Comparison of ENCODE assay signal across 1 cellular context in the genomic region with DNA sequence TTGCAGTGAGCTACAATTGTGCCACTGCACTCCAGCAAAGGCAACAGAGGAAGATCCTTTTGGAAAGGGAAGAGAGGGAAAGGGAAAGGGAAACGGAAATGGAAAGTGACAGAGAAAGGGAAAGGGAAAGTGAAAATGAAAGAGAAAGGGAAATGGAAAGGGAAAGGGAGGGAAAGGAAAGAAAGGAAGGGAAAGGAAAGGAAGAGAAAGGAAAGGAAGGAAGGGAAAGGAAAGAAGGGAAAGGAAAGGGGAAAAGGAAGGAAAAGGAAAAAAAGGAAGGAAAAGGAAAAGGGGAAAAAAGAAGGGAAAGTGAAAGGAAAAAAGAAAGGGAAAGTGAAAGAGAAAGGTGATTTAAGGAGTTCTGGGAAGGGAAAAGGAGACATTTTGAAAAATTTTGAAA.
TF ChIP-seq lines count a peak whose summit lies in the region.

No MANE protein-coding gene starts in this region.

TF ChIP-seq in K562, 482 proteins besides CTCF, POLR2A, EP300 and RAD21 (continued from another document and continues in another):
- TF ChIP-seq, protein P1, sequence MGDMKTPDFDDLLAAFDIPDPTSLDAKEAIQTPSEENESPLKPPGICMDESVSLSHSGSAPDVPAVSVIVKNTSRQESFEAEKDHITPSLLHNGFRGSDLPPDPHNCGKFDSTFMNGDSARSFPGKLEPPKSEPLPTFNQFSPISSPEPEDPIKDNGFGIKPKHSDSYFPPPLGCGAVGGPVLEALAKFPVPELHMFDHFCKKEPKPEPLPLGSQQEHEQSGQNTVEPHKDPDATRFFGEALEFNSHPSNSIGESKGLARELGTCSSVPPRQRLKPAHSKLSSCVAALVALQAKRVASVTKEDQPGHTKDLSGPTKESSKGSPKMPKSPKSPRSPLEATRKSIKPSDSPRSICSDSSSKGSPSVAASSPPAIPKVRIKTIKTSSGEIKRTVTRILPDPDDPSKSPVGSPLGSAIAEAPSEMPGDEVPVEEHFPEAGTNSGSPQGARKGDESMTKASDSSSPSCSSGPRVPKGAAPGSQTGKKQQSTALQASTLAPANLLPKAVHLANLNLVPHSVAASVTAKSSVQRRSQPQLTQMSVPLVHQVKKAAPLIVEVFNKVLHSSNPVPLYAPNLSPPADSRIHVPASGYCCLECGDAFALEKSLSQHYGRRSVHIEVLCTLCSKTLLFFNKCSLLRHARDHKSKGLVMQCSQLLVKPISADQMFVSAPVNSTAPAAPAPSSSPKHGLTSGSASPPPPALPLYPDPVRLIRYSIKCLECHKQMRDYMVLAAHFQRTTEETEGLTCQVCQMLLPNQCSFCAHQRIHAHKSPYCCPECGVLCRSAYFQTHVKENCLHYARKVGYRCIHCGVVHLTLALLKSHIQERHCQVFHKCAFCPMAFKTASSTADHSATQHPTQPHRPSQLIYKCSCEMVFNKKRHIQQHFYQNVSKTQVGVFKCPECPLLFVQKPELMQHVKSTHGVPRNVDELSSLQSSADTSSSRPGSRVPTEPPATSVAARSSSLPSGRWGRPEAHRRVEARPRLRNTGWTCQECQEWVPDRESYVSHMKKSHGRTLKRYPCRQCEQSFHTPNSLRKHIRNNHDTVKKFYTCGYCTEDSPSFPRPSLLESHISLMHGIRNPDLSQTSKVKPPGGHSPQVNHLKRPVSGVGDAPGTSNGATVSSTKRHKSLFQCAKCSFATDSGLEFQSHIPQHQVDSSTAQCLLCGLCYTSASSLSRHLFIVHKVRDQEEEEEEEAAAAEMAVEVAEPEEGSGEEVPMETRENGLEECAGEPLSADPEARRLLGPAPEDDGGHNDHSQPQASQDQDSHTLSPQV (IDR thresholded peaks at IDR 0.05), result no peak
- peak; percentile 42; the same call in 1 of the 2 replicates for TF ChIP-seq PTRF (tag; IDR thresholded peaks at IDR 0.05)
- TF ChIP-seq RFX7 (CRISPR knock-in tag; IDR thresholded peaks at IDR 0.05), result no peak
- TF ChIP-seq GABPB1 (CRISPR knock-in tag; IDR thresholded peaks at IDR 0.05), result no peak
- TF ChIP-seq, protein P2, sequence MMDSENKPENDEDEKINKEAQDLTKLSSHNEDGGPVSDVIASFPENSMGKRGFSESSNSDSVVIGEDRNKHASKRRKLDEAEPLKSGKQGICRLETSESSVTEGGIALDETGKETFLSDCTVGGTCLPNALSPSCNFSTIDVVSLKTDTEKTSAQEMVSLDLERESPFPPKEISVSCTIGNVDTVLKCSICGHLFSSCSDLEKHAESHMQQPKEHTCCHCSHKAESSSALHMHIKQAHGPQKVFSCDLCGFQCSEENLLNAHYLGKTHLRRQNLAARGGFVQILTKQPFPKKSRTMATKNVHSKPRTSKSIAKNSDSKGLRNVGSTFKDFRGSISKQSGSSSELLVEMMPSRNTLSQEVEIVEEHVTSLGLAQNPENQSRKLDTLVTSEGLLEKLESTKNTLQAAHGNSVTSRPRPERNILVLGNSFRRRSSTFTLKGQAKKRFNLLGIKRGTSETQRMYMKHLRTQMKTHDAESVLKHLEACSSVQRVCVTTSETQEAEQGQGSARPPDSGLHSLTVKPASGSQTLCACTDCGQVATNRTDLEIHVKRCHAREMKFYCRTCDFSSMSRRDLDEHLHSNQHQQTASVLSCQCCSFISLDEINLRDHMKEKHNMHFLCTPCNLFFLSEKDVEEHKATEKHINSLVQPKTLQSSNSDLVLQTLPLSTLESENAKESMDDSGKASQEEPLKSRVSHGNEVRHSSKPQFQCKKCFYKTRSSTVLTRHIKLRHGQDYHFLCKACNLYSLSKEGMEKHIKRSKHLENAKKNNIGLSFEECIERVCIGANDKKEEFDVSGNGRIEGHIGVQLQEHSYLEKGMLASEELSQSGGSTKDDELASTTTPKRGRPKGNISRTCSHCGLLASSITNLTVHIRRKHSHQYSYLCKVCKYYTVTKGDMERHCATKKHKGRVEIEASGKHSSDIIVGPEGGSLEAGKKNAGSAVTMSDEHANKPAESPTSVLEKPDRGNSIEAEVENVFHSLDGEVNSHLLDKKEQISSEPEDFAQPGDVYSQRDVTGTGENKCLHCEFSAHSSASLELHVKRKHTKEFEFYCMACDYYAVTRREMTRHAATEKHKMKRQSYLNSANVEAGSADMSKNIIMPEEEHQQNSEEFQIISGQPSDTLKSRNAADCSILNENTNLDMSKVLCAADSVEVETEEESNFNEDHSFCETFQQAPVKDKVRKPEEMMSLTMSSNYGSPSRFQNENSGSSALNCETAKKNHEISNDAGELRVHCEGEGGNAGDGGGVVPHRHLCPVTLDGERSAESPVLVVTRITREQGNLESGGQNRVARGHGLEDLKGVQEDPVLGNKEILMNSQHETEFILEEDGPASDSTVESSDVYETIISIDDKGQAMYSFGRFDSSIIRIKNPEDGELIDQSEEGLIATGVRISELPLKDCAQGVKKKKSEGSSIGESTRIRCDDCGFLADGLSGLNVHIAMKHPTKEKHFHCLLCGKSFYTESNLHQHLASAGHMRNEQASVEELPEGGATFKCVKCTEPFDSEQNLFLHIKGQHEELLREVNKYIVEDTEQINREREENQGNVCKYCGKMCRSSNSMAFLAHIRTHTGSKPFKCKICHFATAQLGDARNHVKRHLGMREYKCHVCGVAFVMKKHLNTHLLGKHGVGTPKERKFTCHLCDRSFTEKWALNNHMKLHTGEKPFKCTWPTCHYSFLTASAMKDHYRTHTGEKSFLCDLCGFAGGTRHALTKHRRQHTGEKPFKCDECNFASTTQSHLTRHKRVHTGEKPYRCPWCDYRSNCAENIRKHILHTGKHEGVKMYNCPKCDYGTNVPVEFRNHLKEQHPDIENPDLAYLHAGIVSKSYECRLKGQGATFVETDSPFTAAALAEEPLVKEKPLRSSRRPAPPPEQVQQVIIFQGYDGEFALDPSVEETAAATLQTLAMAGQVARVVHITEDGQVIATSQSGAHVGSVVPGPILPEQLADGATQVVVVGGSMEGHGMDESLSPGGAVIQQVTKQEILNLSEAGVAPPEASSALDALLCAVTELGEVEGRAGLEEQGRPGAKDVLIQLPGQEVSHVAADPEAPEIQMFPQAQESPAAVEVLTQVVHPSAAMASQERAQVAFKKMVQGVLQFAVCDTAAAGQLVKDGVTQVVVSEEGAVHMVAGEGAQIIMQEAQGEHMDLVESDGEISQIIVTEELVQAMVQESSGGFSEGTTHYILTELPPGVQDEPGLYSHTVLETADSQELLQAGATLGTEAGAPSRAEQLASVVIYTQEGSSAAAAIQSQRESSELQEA (IDR thresholded peaks at IDR 0.05; ENCODE audit: low read depth), result peak; percentile 75; the same call in 1 of the 2 replicates
- no peak for TF ChIP-seq ZNF197 (CRISPR knock-in tag; IDR thresholded peaks at IDR 0.05; ENCODE audit: low read depth)
- TF ChIP-seq ZNF696 (CRISPR knock-in tag; conservative IDR thresholded peaks at IDR 0.05), result no peak
- peak; percentile 100 for TF ChIP-seq LARP7 (IDR thresholded peaks at IDR 0.05)
- TF ChIP-seq, protein P3, sequence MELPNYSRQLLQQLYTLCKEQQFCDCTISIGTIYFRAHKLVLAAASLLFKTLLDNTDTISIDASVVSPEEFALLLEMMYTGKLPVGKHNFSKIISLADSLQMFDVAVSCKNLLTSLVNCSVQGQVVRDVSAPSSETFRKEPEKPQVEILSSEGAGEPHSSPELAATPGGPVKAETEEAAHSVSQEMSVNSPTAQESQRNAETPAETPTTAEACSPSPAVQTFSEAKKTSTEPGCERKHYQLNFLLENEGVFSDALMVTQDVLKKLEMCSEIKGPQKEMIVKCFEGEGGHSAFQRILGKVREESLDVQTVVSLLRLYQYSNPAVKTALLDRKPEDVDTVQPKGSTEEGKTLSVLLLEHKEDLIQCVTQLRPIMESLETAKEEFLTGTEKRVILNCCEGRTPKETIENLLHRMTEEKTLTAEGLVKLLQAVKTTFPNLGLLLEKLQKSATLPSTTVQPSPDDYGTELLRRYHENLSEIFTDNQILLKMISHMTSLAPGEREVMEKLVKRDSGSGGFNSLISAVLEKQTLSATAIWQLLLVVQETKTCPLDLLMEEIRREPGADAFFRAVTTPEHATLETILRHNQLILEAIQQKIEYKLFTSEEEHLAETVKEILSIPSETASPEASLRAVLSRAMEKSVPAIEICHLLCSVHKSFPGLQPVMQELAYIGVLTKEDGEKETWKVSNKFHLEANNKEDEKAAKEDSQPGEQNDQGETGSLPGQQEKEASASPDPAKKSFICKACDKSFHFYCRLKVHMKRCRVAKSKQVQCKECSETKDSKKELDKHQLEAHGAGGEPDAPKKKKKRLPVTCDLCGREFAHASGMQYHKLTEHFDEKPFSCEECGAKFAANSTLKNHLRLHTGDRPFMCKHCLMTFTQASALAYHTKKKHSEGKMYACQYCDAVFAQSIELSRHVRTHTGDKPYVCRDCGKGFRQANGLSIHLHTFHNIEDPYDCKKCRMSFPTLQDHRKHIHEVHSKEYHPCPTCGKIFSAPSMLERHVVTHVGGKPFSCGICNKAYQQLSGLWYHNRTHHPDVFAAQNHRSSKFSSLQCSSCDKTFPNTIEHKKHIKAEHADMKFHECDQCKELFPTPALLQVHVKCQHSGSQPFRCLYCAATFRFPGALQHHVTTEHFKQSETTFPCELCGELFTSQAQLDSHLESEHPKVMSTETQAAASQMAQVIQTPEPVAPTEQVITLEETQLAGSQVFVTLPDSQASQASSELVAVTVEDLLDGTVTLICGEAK (IDR thresholded peaks at IDR 0.05), result peak; percentile 96
- TF ChIP-seq, protein P3 (CRISPR knock-in tag; IDR thresholded peaks at IDR 0.05), result no peak
- TF ChIP-seq C11orf30 (IDR thresholded peaks at IDR 0.05; ENCODE audit: low read depth), result no peak
- no peak for TF ChIP-seq JUND (IDR thresholded peaks at IDR 0.05; ENCODE audit: borderline replicate concordance, low read depth, low read length)
- 0 out of 3 replicates have a peak, but pooled peaks have one; percentile 21 for TF ChIP-seq JUND (tag; IDR thresholded peaks at IDR 0.05; ENCODE audit: borderline replicate concordance, low read depth, low read length)
